8 cellular contexts compared by ENCODE assay signal in genomic region chr11:10857604-10858504, GRCh38. TPM values are rescaled to one million over a fixed set of nuclear protein-coding genes. Genes with fewer than 3 reads are reported as not detected.
DNase-seq lines count a peak whose midpoint lies in the region; ATAC-seq and TF ChIP-seq lines count a peak whose summit lies in the region.

Gene ZBED5 (minus strand): TSS chr11:10858053. CDS start chr11:10854945, 3,108 bp downstream.

- peaks cover 8% of the 10 kb centered on the region for H3K36me3 Mint-ChIP-seq in IgD-negative memory B cell

- H3K4me3 Mint-ChIP-seq in IgD-negative memory B cell, result peak within 1 kb of the TSS; percentile 96 to 99 (median 97)

- H3K27me3 Mint-ChIP-seq in IgD-negative memory B cell, result no peaks in the 10 kb centered on the region

- TF ChIP-seq CTCF in epithelial cell of esophagus (IDR thresholded peaks at IDR 0.05; ENCODE audit: insufficient read depth, low read depth, low read length, missing control alignments) (peak; percentile 21), mucosa of descending colon (IDR thresholded peaks at IDR 0.05) (no peak)

- peaks cover 20% of the 10 kb centered on the region for H3K4me1 ChIP-seq in mucosa of descending colon (ENCODE audit: low read depth)

- H3K4me3 ChIP-seq in epithelial cell of esophagus (ENCODE audit: low read length) (peak within 1 kb of the TSS; percentile 96), mucosa of descending colon (peak within 1 kb of the TSS; percentile 47)

- no peaks in the 10 kb centered on the region for H3K9me3 ChIP-seq in mucosa of descending colon

- intact Hi-C loops in mucosa of descending colon (cut with DNase I, micrococcal nuclease), result loop anchor here in 1 of 2 donors (5.0 kb wide), 2 partner anchors 51 to 74 kb away; partner anchors contain the start of gene EIF4G2

- H3K27ac Mint-ChIP-seq in IgD-negative memory B cell, result peak within 1 kb of the TSS; percentile 98 to 100 (median 99)

- H3K36me3 ChIP-seq in mucosa of descending colon (ENCODE audit: low read depth), result no peaks in the 10 kb centered on the region

- DNase-seq in DMS114 treated with DMSO at 0.1 percent for 48 hours (lab: John Stamatoyannopoulos, UW; ENCODE audit: unreplicated experiment) (peak; percentile 75), OCI-M2 (lab: John Stamatoyannopoulos, UW; ENCODE audit: unreplicated experiment) (peak; percentile 79), activated T-cell treated with anti-CD3 and anti-CD28 coated beads for 4 hours (peak; percentile 90), epithelial cell of esophagus (ENCODE audit: low read depth) (peak; percentile 99), mucosa of descending colon (peak; percentile 98 to 99 (median 98))
- peak; percentile 92 for DNase-seq in stimulated activated CD8-positive, alpha-beta memory T cell treated with anti-CD3 and anti-CD28 coated beads, Interleukin-4, amount 100 ng/mL, for 24 hours (ENCODE audit: low read depth)

- peaks cover 27 to 38% (median 35%) of the 10 kb centered on the region in 3 donors for H3K4me1 Mint-ChIP-seq in IgD-negative memory B cell

- ATAC-seq in GM21529 (IDR thresholded peaks at IDR 0.05; ENCODE audit: unreplicated experiment), result peak; percentile 90
- ATAC-seq in mucosa of descending colon, result peak; percentile 93

- no peaks in the 10 kb centered on the region for H3K9me3 Mint-ChIP-seq in IgD-negative memory B cell

RNA-seq across cellular contexts. Expression of gene ZBED5, which starts in this region (rescaled TPM):
- 27.2 TPM for polyA plus RNA-seq in IgD-negative memory B cell
- total RNA-seq in mucosa of descending colon, result 10 to 100 TPM; 39.5 to 54.2 (median 42.6) TPM

Comparison
In these comparisons a context has a peak if more than half of its experiments do, and no peak if none do; other contexts are left out.
1. Peak in every context shown above with its lines: DNase-seq, ATAC-seq and H3K4me3 ChIP-seq.